8 cellular contexts compared by ENCODE assay signal in the genomic region with DNA sequence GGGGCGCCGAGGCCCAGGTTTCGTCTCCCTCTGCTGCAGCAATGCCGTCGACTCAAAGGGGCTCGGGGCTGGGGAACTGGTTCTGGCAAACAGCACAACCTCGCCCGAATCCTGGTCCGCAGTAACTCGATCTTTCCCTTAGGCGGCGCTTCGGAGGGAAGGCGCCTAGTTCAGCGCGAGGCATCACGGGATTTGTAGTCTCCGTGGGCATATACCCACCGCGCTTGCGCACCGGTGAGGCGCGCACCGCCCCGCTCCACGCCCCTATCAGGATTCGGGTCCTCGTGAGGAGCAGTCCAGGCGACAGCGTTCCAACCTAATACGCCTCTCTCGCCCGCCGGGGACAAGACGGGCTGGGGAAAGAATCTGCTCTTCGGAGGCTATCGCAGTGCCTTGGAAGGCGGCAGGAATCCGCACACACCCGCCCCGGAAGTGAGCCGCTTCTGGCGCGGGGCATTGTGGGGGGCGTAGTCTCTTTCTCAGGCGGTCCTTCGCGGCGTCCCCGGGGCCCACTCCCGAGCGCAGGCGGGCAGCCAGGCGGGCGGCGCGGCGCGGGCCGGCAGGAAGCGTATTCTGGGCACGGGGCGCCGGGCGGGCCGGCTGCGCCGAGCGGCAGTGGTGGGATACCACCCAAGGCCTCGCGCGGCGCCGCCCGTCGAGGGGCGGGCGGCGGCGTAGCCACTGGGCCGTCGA. TPM values are rescaled to one million over a fixed set of nuclear protein-coding genes. Genes with fewer than 3 reads are reported as not detected.
DNase-seq lines count a peak whose midpoint lies in the region; ATAC-seq, FAIRE-seq and TF ChIP-seq lines count a peak whose summit lies in the region.

A gene (plus strand): TSS at position 505 of the 693 bp plus-strand sequence. CDS start 235 bp downstream, outside the sequence.

- H3K9ac ChIP-seq in ES-I3 (ENCODE audit: low read depth, low read length): peak within 1 kb of the TSS; percentile 94

- H3K27ac ChIP-seq in RWPE1: peak within 1 kb of the TSS; percentile 97

- H3K36me3 Mint-ChIP-seq in activated T-helper 2 cell treated with anti-CD3 and anti-CD28 coated beads, Interferon-gamma antibody, Interleukin-2, Interleukin-4, amounts not matched to agents 10 μg/mL and 5 μg/mL and 100 μg/mL, durations not matched to agents 14 hours and 24 hours and 36 hours (ENCODE audit: low read depth): peaks cover 16% of the 10 kb centered on the region
- H3K36me3 Mint-ChIP-seq in natural killer cell treated with Interleukin-12 subunit alpha and Interleukin-12 subunit beta and Interleukin-15 and Interleukin-18, amount 100 ng/mL, for 72 hours: no peaks in the 10 kb centered on the region

- peak; percentile 94 for DNase-seq in H54 (ENCODE audit: insufficient read length, low spot score)
- peak; percentile 97 for DNase-seq in LoVo (ENCODE audit: low spot score)
- peak; percentile 90 for DNase-seq in RWPE1 (ENCODE audit: low spot score)
- peak; percentile 92 for DNase-seq in activated T-helper 2 cell treated with anti-CD3 and anti-CD28 coated beads, Interferon-gamma antibody, Interleukin-2, Interleukin-4, amounts not matched to agents 10 μg/mL and 5 μg/mL and 100 μg/mL, durations not matched to agents 14 hours and 24 hours and 36 hours (ENCODE audit: low spot score)
- DNase-seq in fibroblast of peridontal ligament (ENCODE audit: extremely low read depth): peak; percentile 94
- DNase-seq in natural killer cell treated with Interleukin-12 subunit alpha and Interleukin-12 subunit beta and Interleukin-15 and Interleukin-18, amount 100 ng/mL, for 72 hours (ENCODE audit: low spot score): peak; percentile 93
- peak; percentile 92 for DNase-seq in stimulated activated naive CD4-positive, alpha-beta T cell treated with Interleukin-2 at 50 U/mL for 16 hours (lab: John Stamatoyannopoulos, UW)

- TF ChIP-seq POLR2A in H54 (IDR thresholded peaks at IDR 0.05; ENCODE audit: low read depth, low read length): no peak

- H3K36me3 ChIP-seq in ES-I3 (ENCODE audit: insufficient read depth, low read length): no peaks in the 10 kb centered on the region

- peak within 1 kb of the TSS; percentile 94 for H3K27ac Mint-ChIP-seq in activated T-helper 2 cell treated with anti-CD3 and anti-CD28 coated beads, Interferon-gamma antibody, Interleukin-2, Interleukin-4, amounts not matched to agents 10 μg/mL and 5 μg/mL and 100 μg/mL, durations not matched to agents 14 hours and 24 hours and 36 hours
- H3K27ac Mint-ChIP-seq in natural killer cell treated with Interleukin-12 subunit alpha and Interleukin-12 subunit beta and Interleukin-15 and Interleukin-18, amount 100 ng/mL, for 72 hours: peak within 1 kb of the TSS; percentile 86 to 90

- POLR2A ChIA-PET in RWPE1 (lab: Yijun Ruan, JAX; ENCODE audit: low non-redundant PET): no interaction called here

- peak; percentile 74 to 82 for ATAC-seq in natural killer cell treated with Interleukin-12 subunit alpha and Interleukin-12 subunit beta and Interleukin-15 and Interleukin-18, amount 100 ng/mL, for 72 hours

- peaks cover 21% of the 10 kb centered on the region for H3K4me1 ChIP-seq in ES-I3 (ENCODE audit: insufficient read depth, low read length)

- no peak for FAIRE-seq in H54 (lab: Jason Lieb, UNC)

- no peaks in the 10 kb centered on the region for H3K27me3 Mint-ChIP-seq in activated T-helper 2 cell treated with anti-CD3 and anti-CD28 coated beads, Interferon-gamma antibody, Interleukin-2, Interleukin-4, amounts not matched to agents 10 μg/mL and 5 μg/mL and 100 μg/mL, durations not matched to agents 14 hours and 24 hours and 36 hours (ENCODE audit: low read depth)
- H3K27me3 Mint-ChIP-seq in natural killer cell treated with Interleukin-12 subunit alpha and Interleukin-12 subunit beta and Interleukin-15 and Interleukin-18, amount 100 ng/mL, for 72 hours: no peaks in the 10 kb centered on the region

- peak; percentile 88 for TF ChIP-seq CTCF in RWPE1 (conservative IDR thresholded peaks at IDR 0.05; ENCODE audit: low read depth)

- no peaks in the 10 kb centered on the region for H3K9me3 Mint-ChIP-seq in activated T-helper 2 cell treated with anti-CD3 and anti-CD28 coated beads, Interferon-gamma antibody, Interleukin-2, Interleukin-4, amounts not matched to agents 10 μg/mL and 5 μg/mL and 100 μg/mL, durations not matched to agents 14 hours and 24 hours and 36 hours
- no peaks in the 10 kb centered on the region for H3K9me3 Mint-ChIP-seq in natural killer cell treated with Interleukin-12 subunit alpha and Interleukin-12 subunit beta and Interleukin-15 and Interleukin-18, amount 100 ng/mL, for 72 hours

- H3K4me1 Mint-ChIP-seq in activated T-helper 2 cell treated with anti-CD3 and anti-CD28 coated beads, Interferon-gamma antibody, Interleukin-2, Interleukin-4, amounts not matched to agents 10 μg/mL and 5 μg/mL and 100 μg/mL, durations not matched to agents 14 hours and 24 hours and 36 hours (ENCODE audit: low read depth): peaks cover 29% of the 10 kb centered on the region
- H3K4me1 Mint-ChIP-seq in natural killer cell treated with Interleukin-12 subunit alpha and Interleukin-12 subunit beta and Interleukin-15 and Interleukin-18, amount 100 ng/mL, for 72 hours (ENCODE audit: low read depth in 2 of 2): peaks cover 27 to 31% of the 10 kb centered on the region in 2 donors

- CTCF ChIA-PET in RWPE1 (lab: Yijun Ruan, JAX): interaction anchor here (2.5 kb wide), 1 partner anchor 20 kb away, joined by 7 read pairs; no protein-coding TSS in a partner anchor

- no peaks in the 10 kb centered on the region for H3K9me3 ChIP-seq in ES-I3 (ENCODE audit: control insufficient read depth, insufficient read depth, low read length)

- H3K4me3 Mint-ChIP-seq in activated T-helper 2 cell treated with anti-CD3 and anti-CD28 coated beads, Interferon-gamma antibody, Interleukin-2, Interleukin-4, amounts not matched to agents 10 μg/mL and 5 μg/mL and 100 μg/mL, durations not matched to agents 14 hours and 24 hours and 36 hours (ENCODE audit: low read depth): peak within 1 kb of the TSS; percentile 89
- H3K4me3 Mint-ChIP-seq in natural killer cell treated with Interleukin-12 subunit alpha and Interleukin-12 subunit beta and Interleukin-15 and Interleukin-18, amount 100 ng/mL, for 72 hours: peak within 1 kb of the TSS; percentile 92

- intact Hi-C loops in activated T-helper 2 cell treated with anti-CD3 and anti-CD28 coated beads, Interferon-gamma antibody, Interleukin-2, Interleukin-4, amounts not matched to agents 10 μg/mL and 5 μg/mL and 100 μg/mL, durations not matched to agents 14 hours and 24 hours and 36 hours (cut with micrococcal nuclease): loop anchor here (1.0 to 10.0 kb wide), 2 partner anchors 9 to 597 kb away; a partner anchor contains a TSS

RNA-seq across cellular contexts. Expression of the gene that starts here (rescaled TPM):
- total RNA-seq in activated T-helper 2 cell treated with anti-CD3 and anti-CD28 coated beads, Interferon-gamma antibody, Interleukin-2, Interleukin-4, amounts not matched to agents 10 μg/mL and 5 μg/mL and 100 μg/mL, durations not matched to agents 14 hours and 24 hours and 36 hours: 43.0 and 45.1 TPM in 2 replicates
- 10 to 100 TPM; 30.5 to 45.9 TPM for total RNA-seq in natural killer cell treated with Interleukin-12 subunit alpha and Interleukin-12 subunit beta and Interleukin-15 and Interleukin-18, amount 100 ng/mL, for 72 hours

Comparison
In these comparisons a context has a peak if more than half of its experiments do, and no peak if none do; other contexts are left out.
1. Peak in every context shown above with its lines: DNase-seq, ATAC-seq and H3K27ac ChIP-seq.